8 cellular contexts compared by ENCODE assay signal in genomic region chr17:45307290-45308015, GRCh38. TPM values are rescaled to one million over a fixed set of nuclear protein-coding genes. Genes with fewer than 3 reads are reported as not detected.
A peak's percentile ranks its signal among the peaks of the same experiment; 100 is the strongest.
DNase-seq lines count a peak whose midpoint lies in the region; ATAC-seq, FAIRE-seq and TF ChIP-seq lines count a peak whose summit lies in the region.

No MANE protein-coding gene starts in this region.

- TF ChIP-seq POLR2A in H54 (IDR thresholded peaks at IDR 0.05; ENCODE audit: low read depth, low read length) = no peak

- ATAC-seq in CD4-positive, alpha-beta T cell (ENCODE audit: poor library complexity) = peak; percentile 72
- ATAC-seq in central memory CD8-positive, alpha-beta T cell (replicated peaks; ENCODE audit: extremely low read depth, poor library complexity, severe bottlenecking) = peak; percentile 19
- ATAC-seq in GM21528 (IDR thresholded peaks at IDR 0.05; ENCODE audit: low FRiP score, unreplicated experiment) (no peak), HG02623 (IDR thresholded peaks at IDR 0.05; ENCODE audit: unreplicated experiment) (no peak)

- no peaks in the 10 kb centered on the region for H3K27me3 ChIP-seq in CD4-positive, alpha-beta T cell (ENCODE audit: control insufficient read depth, insufficient read depth, low read length)
- H3K27me3 ChIP-seq in SJSA1 (replicated peaks) (no peaks in the 10 kb centered on the region), mucosa of rectum (ENCODE audit: control insufficient read depth in 2 of 2, insufficient read depth in 2 of 2, low read length in 2 of 2) (no peaks in the 10 kb centered on the region)

- H3K27me3 Mint-ChIP-seq in CD4-positive, alpha-beta T cell = no peaks in the 10 kb centered on the region
- no peaks in the 10 kb centered on the region for H3K27me3 Mint-ChIP-seq in central memory CD8-positive, alpha-beta T cell

- TF ChIP-seq CTCF in CD4-positive, alpha-beta T cell (IDR thresholded peaks at IDR 0.05) = no peak

- peak overlapping the region; percentile 38 for H3K27ac ChIP-seq in CD4-positive, alpha-beta T cell (ENCODE audit: low read depth, low read length)
- H3K27ac ChIP-seq in SJSA1 (peak overlapping the region; percentile 63), mucosa of rectum (ENCODE audit: low read depth in 2 of 2, low read length in 2 of 2) (peak overlapping the region; percentile 79 to 81)

- peak overlapping the region; percentile 82 for H3K27ac Mint-ChIP-seq in CD4-positive, alpha-beta T cell
- H3K27ac Mint-ChIP-seq in central memory CD8-positive, alpha-beta T cell (ENCODE audit: low read depth) = peak overlapping the region; percentile 67

- H3K4me1 ChIP-seq in SJSA1 (replicated peaks) = peaks cover 68% of the 10 kb centered on the region
- H3K4me1 ChIP-seq in mucosa of rectum (ENCODE audit: control insufficient read depth in 2 of 2, insufficient read depth in 2 of 2, low read length in 2 of 2) = peaks cover 62 to 68% of the 10 kb centered on the region in 2 donors

- CTCF ChIA-PET in CD4-positive, alpha-beta T cell (lab: Charles Lee) = interaction anchor here (0.5 to 3.1 kb wide), 5 partner anchors 9 to 172 kb away, joined by 3 to 17 read pairs (median 4); partner anchors contain the start of genes ACBD4 and MAP3K14

- DNase-seq in CD4-positive, alpha-beta T cell = peak in 3 of 10 experiments; percentile 18 to 38 (median 22)
- peak; percentile 57 for DNase-seq in H54 (ENCODE audit: insufficient read length, low spot score)
- DNase-seq in SJSA1 (ENCODE audit: low read depth in 1 of 2, low spot score in 2 of 2) = peak in 1 of 2 experiments; percentile 62
- DNase-seq in central memory CD8-positive, alpha-beta T cell (ENCODE audit: low spot score in 2 of 2) = no peak
- DNase-seq in urothelium cell line (ENCODE audit: low spot score) = peak; percentile 36

- intact Hi-C loops in CD4-positive, alpha-beta T cell (cut with DNase I, micrococcal nuclease) = no loop called here

- H3K36me3 ChIP-seq in SJSA1 = peaks cover 49% of the 10 kb centered on the region
- peaks cover 0 to 5% of the 10 kb centered on the region in 2 donors for H3K36me3 ChIP-seq in mucosa of rectum (ENCODE audit: control insufficient read depth in 2 of 2, insufficient read depth in 2 of 2, low read length in 2 of 2)

- H3K4me3 Mint-ChIP-seq in CD4-positive, alpha-beta T cell = peak overlapping the region; percentile 66
- H3K4me3 Mint-ChIP-seq in central memory CD8-positive, alpha-beta T cell = peak overlapping the region; percentile 40

- FAIRE-seq in H54 (lab: Jason Lieb, UNC) = no peak
- no peak for FAIRE-seq in urothelium cell line (lab: Jason Lieb, UNC)

- H3K4me3 ChIP-seq in SJSA1 = no peak overlapping the region
- peak overlapping the region in 1 of 2 donors; percentile 29 for H3K4me3 ChIP-seq in mucosa of rectum (ENCODE audit: low read length in 2 of 2)

- H3K9ac ChIP-seq in mucosa of rectum (ENCODE audit: low read depth in 1 of 2, low read length in 2 of 2) = peak overlapping the region; percentile 36 to 53

- peaks cover 49% of the 10 kb centered on the region for H3K36me3 Mint-ChIP-seq in CD4-positive, alpha-beta T cell (ENCODE audit: low read depth)
- peaks cover 18% of the 10 kb centered on the region for H3K36me3 Mint-ChIP-seq in central memory CD8-positive, alpha-beta T cell (ENCODE audit: insufficient read depth)

- H3K9me3 Mint-ChIP-seq in CD4-positive, alpha-beta T cell = no peaks in the 10 kb centered on the region
- no peaks in the 10 kb centered on the region for H3K9me3 Mint-ChIP-seq in central memory CD8-positive, alpha-beta T cell

- POLR2A ChIA-PET in CD4-positive, alpha-beta T cell (lab: Charles Lee) = interaction anchor here (4.6 kb wide), 1 partner anchor 9 kb away, joined by 32 read pairs; the partner anchor contains the start of gene MAP3K14

- H3K4me1 Mint-ChIP-seq in CD4-positive, alpha-beta T cell (ENCODE audit: low read depth) = peaks cover 83% of the 10 kb centered on the region
- peaks cover 77% of the 10 kb centered on the region for H3K4me1 Mint-ChIP-seq in central memory CD8-positive, alpha-beta T cell

- no peaks in the 10 kb centered on the region for H3K9me3 ChIP-seq in CD4-positive, alpha-beta T cell (ENCODE audit: control insufficient read depth, low read length)
- H3K9me3 ChIP-seq in SJSA1 (replicated peaks) (no peaks in the 10 kb centered on the region), mucosa of rectum (ENCODE audit: control insufficient read depth in 2 of 2, low read length in 2 of 2) (no peaks in the 10 kb centered on the region)

RNA-seq across cellular contexts. Expression of gene MAP3K14, which starts 9.4 kb away (rescaled TPM):
- 10 to 100 TPM; 41.4 to 46.5 TPM for total RNA-seq in CD4-positive, alpha-beta T cell
- total RNA-seq in SJSA1 (2014; rRNA removed; shearing (Covaris generic)) = 3.7 and 5.5 TPM in 2 replicates

RNA-seq across cellular contexts. Expression of gene SPATA32, which starts 45.6 kb away (rescaled TPM):
- under 1 TPM; 0.20 to 0.27 TPM for total RNA-seq in CD4-positive, alpha-beta T cell
- total RNA-seq in SJSA1 (2014; rRNA removed; shearing (Covaris generic)) = not detected in 2 replicates

Comparison
In these comparisons a context has a peak if more than half of its experiments do, and no peak if none do; other contexts are left out.
1. ATAC-seq: peak in CD4-positive, alpha-beta T cell (single experiment) and central memory CD8-positive, alpha-beta T cell (single experiment); none in GM21528 (single experiment) and HG02623 (single experiment).
2. DNase-seq: peak in H54 (single experiment) and urothelium cell line (single experiment); none in central memory CD8-positive, alpha-beta T cell (0 of 2).
3. Peak in every context shown above with its lines, with median percentiles within 50 percentile points of each other: H3K27ac ChIP-seq.